Comparison of ENCODE assay signal across 25 cellular contexts in the genomic region with DNA sequence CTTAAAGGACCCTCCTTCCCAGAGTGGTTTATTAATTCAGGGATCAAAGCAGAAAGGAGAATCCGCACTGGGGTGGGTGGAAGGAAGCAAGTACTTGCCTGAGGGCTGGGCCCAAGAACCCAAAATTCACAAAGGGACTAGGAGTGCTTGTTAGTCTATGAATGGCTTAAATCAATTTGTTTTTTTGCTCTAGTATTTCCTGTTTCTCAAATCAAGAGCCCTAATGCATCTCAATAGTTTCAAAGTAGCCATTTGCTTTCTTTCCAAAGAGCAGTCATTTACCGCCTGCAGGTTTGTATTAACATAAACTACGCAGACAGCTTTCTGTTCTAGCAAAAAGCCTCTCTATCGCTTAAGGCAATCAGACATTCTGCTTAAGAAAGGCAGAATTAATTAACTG. TPM values are rescaled to one million over a fixed set of nuclear protein-coding genes. Genes with fewer than 3 reads are reported as not detected.
DNase-seq lines count a peak whose midpoint lies in the region; ATAC-seq, FAIRE-seq and TF ChIP-seq lines count a peak whose summit lies in the region.
"Had no signal": no experiment of that assay in that cellular context is flagged by ENCODE, and none has a peak within 500 bp of the region (broad histone marks: within the 10 kb centered on the region; RNA-seq: fewer than 3 reads in every experiment).

No MANE protein-coding gene starts in this region.

- TF ChIP-seq CTCF in A673 (conservative IDR thresholded peaks at IDR 0.05; ENCODE audit: low read depth, low read length) = no peak
- no peak for TF ChIP-seq CTCF in left lung (IDR thresholded peaks at IDR 0.05)

- H3K36me3 ChIP-seq in A673 (ENCODE audit: insufficient read depth, low read length, poor library complexity, severe bottlenecking) = no peaks in the 10 kb centered on the region
- H3K36me3 ChIP-seq in HUES48 (ENCODE audit: control insufficient read depth, insufficient read depth, low read length) = no peaks in the 10 kb centered on the region
- no peaks in the 10 kb centered on the region for H3K36me3 ChIP-seq in NT2/D1 (ENCODE audit: insufficient read depth, insufficient read length, low read length)
- no peaks in the 10 kb centered on the region for H3K36me3 ChIP-seq in left lung
- H3K36me3 ChIP-seq: BLaER1, left ventricle myocardium inferior had no signal

- H3K9me3 ChIP-seq in A673 (ENCODE audit: low read depth, low read length, poor library complexity, severe bottlenecking) (no peaks in the 10 kb centered on the region), HUES48 (ENCODE audit: control insufficient read depth, insufficient read depth, low read length) (peaks cover 5% of the 10 kb centered on the region), NT2/D1 (ENCODE audit: insufficient read depth, low read length) (peaks cover 33% of the 10 kb centered on the region; the same call in 1 of the 2 replicates), left lung (no peaks in the 10 kb centered on the region)
- H3K9me3 ChIP-seq: mucosa of descending colon had no signal

- CTCF ChIA-PET in A673 (lab: Charles Lee) = interaction anchor here (0.8 kb wide), 1 partner anchor 230 kb away, joined by 3 read pairs; no protein-coding TSS in a partner anchor

- no TSS peak for BruUV-seq in A673 (replicated peaks; lab: Mats Ljungman, UMichigan)

- no peak overlapping the region for H3K4me3 ChIP-seq in A673 (ENCODE audit: low read depth, low read length, poor library complexity, severe bottlenecking)
- peak overlapping the region; percentile 8; the same call in 1 of the 2 replicates for H3K4me3 ChIP-seq in HUES48 (ENCODE audit: low read depth, low read length)
- no peak overlapping the region for H3K4me3 ChIP-seq in NT2/D1 (ENCODE audit: insufficient read length, low read depth)
- H3K4me3 ChIP-seq in left lung = no peak overlapping the region
- H3K4me3 ChIP-seq: BLaER1, left ventricle myocardium inferior, mucosa of descending colon had no signal

- no peak for FAIRE-seq in GM19239 (lab: Jason Lieb, UNC)
- FAIRE-seq: HTR-8/SVneo had no signal

- peak; percentile 84 for DNase-seq in A673 (ENCODE audit: low spot score)
- DNase-seq in NT2/D1 (ENCODE audit: low read depth, low spot score) = peak; percentile 42
- no peak for DNase-seq in left lung
- DNase-seq in GDM1 (lab: John Stamatoyannopoulos, UW) = no peak
- DNase-seq in GM03348 (ENCODE audit: low spot score) = no peak
- DNase-seq in GM19239 (ENCODE audit: insufficient read length, low spot score) = no peak
- no peak for DNase-seq in HCEC 1CT
- DNase-seq: ACHN; activated CD4-positive, alpha-beta T cell treated with anti-CD3 and anti-CD28 coated beads for 1 hour; activated CD8-positive, alpha-beta memory T cell treated with anti-CD3 and anti-CD28 coated beads for 24 hours; activated naive CD4-positive, alpha-beta T cell treated with anti-CD3 and anti-CD28 coated beads for 36 hours; activated T-cell treated with anti-CD3 and anti-CD28 coated beads, Interleukin-2, amount 50 U/mL, for 48 hours; amygdala; cortex of kidney; glutamatergic neuron; Kasumi-1; left ventricle myocardium inferior; mucosa of descending colon; NCI-H2171 treated with DMSO at 0.1 percent for 48 hours; NCI-H774; SHP77 had no signal

- peak; percentile 57 for ATAC-seq in left lung
- ATAC-seq: HCT116, mucosa of descending colon had no signal

- H3K27me3 ChIP-seq in A673 (replicated peaks; ENCODE audit: insufficient read depth, low read depth, low read length, poor library complexity) (no peaks in the 10 kb centered on the region), HUES48 (ENCODE audit: control insufficient read depth, insufficient read depth, low read length) (peaks cover 90% of the 10 kb centered on the region), NT2/D1 (ENCODE audit: insufficient read depth, insufficient read length) (peaks cover 78% of the 10 kb centered on the region), left lung (no peaks in the 10 kb centered on the region)
- H3K27me3 ChIP-seq: BLaER1 had no signal

- POLR2A ChIA-PET in A673 (lab: Charles Lee; ENCODE audit: low non-redundant PET) = no interaction called here

- H3K9ac ChIP-seq in HUES48 (ENCODE audit: low read depth, low read length) (no peak overlapping the region), NT2/D1 (ENCODE audit: insufficient read length, low read depth) (no peak overlapping the region)
- H3K9ac ChIP-seq: BLaER1 had no signal

- intact Hi-C loops in A673 (cut with micrococcal nuclease; ENCODE audit: unreplicated experiment) (no loop called here), left lung (cut with DNase I) (no loop called here)

- H3K4me1 ChIP-seq in A673 (ENCODE audit: insufficient read depth, low read length, poor library complexity, severe bottlenecking) = peaks cover 16% of the 10 kb centered on the region
- H3K4me1 ChIP-seq in HUES48 (ENCODE audit: control insufficient read depth, insufficient read depth, low read length) = peaks cover 24% of the 10 kb centered on the region
- no peaks in the 10 kb centered on the region for H3K4me1 ChIP-seq in NT2/D1 (ENCODE audit: insufficient read depth, insufficient read length)
- no peaks in the 10 kb centered on the region for H3K4me1 ChIP-seq in left lung
- H3K4me1 ChIP-seq: BLaER1, left ventricle myocardium inferior had no signal

- H3K27ac ChIP-seq in A673 (ENCODE audit: low read depth, low read length, poor library complexity, severe bottlenecking) (no peak overlapping the region), HUES48 (ENCODE audit: low read depth, low read length) (peak overlapping the region; percentile 82), left lung (no peak overlapping the region)
- H3K27ac ChIP-seq: BLaER1, left ventricle myocardium inferior had no signal

RNA-seq across cellular contexts. Expression of a gene that starts 44.2 kb away (rescaled TPM):
- total RNA-seq in A673 (2021) (8.5 and 9.5 TPM in 2 replicates), left lung (1 to 10 TPM; 3.7 to 5.7 TPM)

Comparison
In these comparisons a context has a peak if more than half of its experiments do, and no peak if none do; other contexts are left out.
1. DNase-seq: peak in A673 (single experiment) and NT2/D1 (single experiment); none in left lung (0 of 2), GDM1 (single experiment), GM03348 (single experiment), GM19239 (single experiment) and HCEC 1CT (single experiment).